ENCODE assay signal across 8 cellular contexts in genomic region chr6:159169193-159169555, GRCh38.
A peak's percentile ranks its signal among the peaks of the same experiment; 100 is the strongest.
DNase-seq lines count a peak whose midpoint lies in the region; FAIRE-seq and TF ChIP-seq lines count a peak whose summit lies in the region.

TSS of gene FNDC1 (plus strand) at chr6:159169400. CDS start at chr6:159169597, 197 bp downstream.

- TF ChIP-seq CTCF in astrocyte of the cerebellum (IDR thresholded peaks at IDR 0.05; ENCODE audit: low read depth, low read length, missing control alignments) = no peak

- no peak for FAIRE-seq in GM19239 (lab: Jason Lieb, UNC)

- H3K4me3 ChIP-seq in astrocyte of the cerebellum (ENCODE audit: low read depth, low read length) = peak within 1 kb of the TSS; percentile 51

- in situ Hi-C loops in astrocyte of the cerebellum (cut with HindIII; ENCODE audit: low sequenced_read_pairs) = no loop called here

- DNase-seq in AG08396 (ENCODE audit: low spot score) (peak; percentile 78), GM19239 (ENCODE audit: insufficient read length, low spot score) (peak; percentile 55), NCI-H774 (lab: John Stamatoyannopoulos, UW) (peak; percentile 42), astrocyte of the cerebellum (ENCODE audit: low read depth) (no peak), iPS-NIHi7 (ENCODE audit: extremely low spot score) (peak; percentile 89), DMS79 (lab: John Stamatoyannopoulos, UW) (no peak), MV-4-11 (lab: John Stamatoyannopoulos, UW) (no peak)
- peak; percentile 46 to 59 for DNase-seq in stimulated activated CD4-positive, alpha-beta T cell treated with anti-CD3 and anti-CD28 coated beads, Interleukin-4, amount 100 ng/mL, for 48 hours (ENCODE audit: low read depth in 2 of 2)

Comparison
In these comparisons a context has a peak if more than half of its experiments do, and no peak if none do; other contexts are left out.
1. DNase-seq: peak in AG08396 (single experiment), GM19239 (single experiment), NCI-H774 (single experiment), iPS-NIHi7 (single experiment) and stimulated activated CD4-positive, alpha-beta T cell treated with anti-CD3 and anti-CD28 coated beads, Interleukin-4, amount 100 ng/mL, for 48 hours (2 of 2); none in astrocyte of the cerebellum (single experiment), DMS79 (single experiment) and MV-4-11 (single experiment).